In genomic region chr4:119823045-119823444, GRCh38 we compare ENCODE assay signal across 7 cellular contexts.
"Had no signal": no experiment of that assay in that cellular context is flagged by ENCODE, and none has a peak within 500 bp of the region (broad histone marks: within the 10 kb centered on the region; RNA-seq: fewer than 3 reads in every experiment).

No MANE protein-coding gene starts in this region.

- ATAC-seq: K562 had no signal

- FAIRE-seq: HTR-8/SVneo, K562 had no signal

- DNase-seq: Karpas-422, KBM-7, KG1 had no signal

- H3K4me3 ChIP-seq: K562 had no signal

- H3K4me2 ChIP-seq: KMS-11 had no signal

- H3K9ac ChIP-seq: KMS-11 had no signal

- H3K27ac ChIP-seq: HL-60, KMS-11 had no signal
